Comparison of ENCODE assay signal across 11 cellular contexts in the genomic region with DNA sequence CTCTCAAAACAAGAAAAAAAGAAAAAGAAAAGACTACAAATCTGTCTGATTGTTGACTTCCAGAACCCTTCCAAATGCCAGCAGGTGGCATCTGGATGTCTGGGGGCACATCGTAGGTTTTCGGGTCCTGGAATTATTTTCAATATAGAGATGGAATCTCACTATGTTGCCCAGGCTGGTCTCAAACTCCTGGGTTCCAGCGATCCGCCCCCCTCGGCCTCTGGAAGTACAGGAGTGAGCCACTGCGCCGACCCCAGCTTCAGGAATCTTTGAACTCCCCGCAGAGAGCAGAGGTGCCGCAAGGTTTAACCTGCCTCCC. TPM values are rescaled to one million over a fixed set of nuclear protein-coding genes. Genes with fewer than 3 reads are reported as not detected.
A peak's percentile ranks its signal among the peaks of the same experiment; 100 is the strongest.
DNase-seq lines count a peak whose midpoint lies in the region; TF ChIP-seq lines count a peak whose summit lies in the region.
"Had no signal": no experiment of that assay in that cellular context is flagged by ENCODE, and none has a peak within 500 bp of the region (broad histone marks: within the 10 kb centered on the region; RNA-seq: fewer than 3 reads in every experiment).

No MANE protein-coding gene starts in this region.

- H3K27ac Mint-ChIP-seq in CD8-positive, alpha-beta memory T cell = peak overlapping the region in 1 of 8 donors; percentile 12
- H3K27ac Mint-ChIP-seq in neural progenitor cell (no peak overlapping the region), glutamatergic neuron (ENCODE audit: unreplicated experiment) (no peak overlapping the region)
- H3K27ac Mint-ChIP-seq: activated CD4-positive, alpha-beta memory T cell treated with anti-CD3 and anti-CD28 coated beads for 36 hours; natural killer cell had no signal

- no peaks in the 10 kb centered on the region for H3F3A ChIP-seq in neural progenitor cell (ENCODE audit: low read depth)

- DNase-seq in CD8-positive, alpha-beta memory T cell = no peak
- DNase-seq in NT2/D1 (ENCODE audit: low read depth, low spot score) = no peak
- DNase-seq in dedifferentiated amniotic fluid mesenchymal stem cell (ENCODE audit: extremely low spot score) = peak; percentile 8
- peak; percentile 7 for DNase-seq in neural progenitor cell (ENCODE audit: low spot score)
- DNase-seq in globus pallidus (ENCODE audit: low spot score) = no peak
- no peak for DNase-seq in T1000 (lab: John Stamatoyannopoulos, UW)
- DNase-seq in DMS 273 (lab: John Stamatoyannopoulos, UW; ENCODE audit: unreplicated experiment) = no peak
- DNase-seq in glutamatergic neuron = no peak
- DNase-seq: activated CD4-positive, alpha-beta memory T cell treated with anti-CD3 and anti-CD28 coated beads for 36 hours; natural killer cell had no signal

- no peaks in the 10 kb centered on the region for H3K9me3 ChIP-seq in CD8-positive, alpha-beta memory T cell (ENCODE audit: low read length)
- no peaks in the 10 kb centered on the region for H3K9me3 ChIP-seq in NT2/D1 (ENCODE audit: insufficient read depth, low read length)
- no peaks in the 10 kb centered on the region for H3K9me3 ChIP-seq in neural progenitor cell (ENCODE audit: low read depth)

- H2AFZ ChIP-seq in neural progenitor cell (replicated peaks) = no peak overlapping the region

- no peaks in the 10 kb centered on the region for H3K79me2 ChIP-seq in neural progenitor cell (ENCODE audit: low read depth)

- no peaks in the 10 kb centered on the region for H3K36me3 ChIP-seq in CD8-positive, alpha-beta memory T cell (ENCODE audit: insufficient read depth, low read length)
- H3K36me3 ChIP-seq in NT2/D1 (ENCODE audit: insufficient read depth, insufficient read length, low read length) (no peaks in the 10 kb centered on the region), neural progenitor cell (no peaks in the 10 kb centered on the region)

- H3K9me3 Mint-ChIP-seq in CD8-positive, alpha-beta memory T cell = no peaks in the 10 kb centered on the region
- H3K9me3 Mint-ChIP-seq in neural progenitor cell (no peaks in the 10 kb centered on the region), glutamatergic neuron (ENCODE audit: unreplicated experiment) (no peaks in the 10 kb centered on the region)
- H3K9me3 Mint-ChIP-seq: activated CD4-positive, alpha-beta memory T cell treated with anti-CD3 and anti-CD28 coated beads for 36 hours; natural killer cell had no signal

- peaks cover 0 to 2% (median 0%) of the 10 kb centered on the region in 3 donors for H3K36me3 Mint-ChIP-seq in CD8-positive, alpha-beta memory T cell
- H3K36me3 Mint-ChIP-seq in neural progenitor cell = no peaks in the 10 kb centered on the region
- H3K36me3 Mint-ChIP-seq in glutamatergic neuron (ENCODE audit: unreplicated experiment) = no peaks in the 10 kb centered on the region
- H3K36me3 Mint-ChIP-seq: activated CD4-positive, alpha-beta memory T cell treated with anti-CD3 and anti-CD28 coated beads for 36 hours; natural killer cell had no signal

- no peaks in the 10 kb centered on the region for H3K27me3 ChIP-seq in CD8-positive, alpha-beta memory T cell (ENCODE audit: insufficient read depth, low read length, poor library complexity, severe bottlenecking)
- H3K27me3 ChIP-seq in NT2/D1 (ENCODE audit: insufficient read depth, insufficient read length) = peaks cover 26% of the 10 kb centered on the region
- peaks cover 48% of the 10 kb centered on the region for H3K27me3 ChIP-seq in neural progenitor cell

- H3K4me1 ChIP-seq in CD8-positive, alpha-beta memory T cell (ENCODE audit: insufficient read depth, low read length) = peaks cover 47% of the 10 kb centered on the region
- H3K4me1 ChIP-seq in NT2/D1 (ENCODE audit: insufficient read depth, insufficient read length) = no peaks in the 10 kb centered on the region
- H3K4me1 ChIP-seq in neural progenitor cell = no peaks in the 10 kb centered on the region

- peaks cover 35 to 57% (median 36%) of the 10 kb centered on the region in 3 donors for H3K4me1 Mint-ChIP-seq in CD8-positive, alpha-beta memory T cell
- H3K4me1 Mint-ChIP-seq in neural progenitor cell = peaks cover 13% of the 10 kb centered on the region
- peaks cover 4% of the 10 kb centered on the region for H3K4me1 Mint-ChIP-seq in glutamatergic neuron (ENCODE audit: low read depth, unreplicated experiment)

- peak overlapping the region in 5 of 7 donors; percentile 41 to 54 (median 47) for H3K4me3 Mint-ChIP-seq in CD8-positive, alpha-beta memory T cell
- H3K4me3 Mint-ChIP-seq in neural progenitor cell (no peak overlapping the region), glutamatergic neuron (ENCODE audit: unreplicated experiment) (no peak overlapping the region)
- H3K4me3 Mint-ChIP-seq: activated CD4-positive, alpha-beta memory T cell treated with anti-CD3 and anti-CD28 coated beads for 36 hours had no signal

- peak overlapping the region; percentile 76 for H3K9ac ChIP-seq in NT2/D1 (ENCODE audit: insufficient read length, low read depth)
- H3K9ac ChIP-seq in neural progenitor cell = no peak overlapping the region

- no peaks in the 10 kb centered on the region for H4K20me1 ChIP-seq in neural progenitor cell (ENCODE audit: low read depth)

- no peak overlapping the region for H3K27ac ChIP-seq in CD8-positive, alpha-beta memory T cell (ENCODE audit: low read depth, low read length)
- no peak overlapping the region for H3K27ac ChIP-seq in neural progenitor cell

- H3K4me2 ChIP-seq in neural progenitor cell = peak overlapping the region; percentile 79

- CTCF ChIA-PET in CD8-positive, alpha-beta memory T cell (lab: Charles Lee) = interaction anchor here (1.5 kb wide), 1 partner anchor 65 kb away, joined by 6 read pairs; a partner anchor contains a TSS

- H3K4me3 ChIP-seq in CD8-positive, alpha-beta memory T cell (ENCODE audit: low read length) = no peak overlapping the region
- H3K4me3 ChIP-seq in NT2/D1 (ENCODE audit: insufficient read length, low read depth) (peak overlapping the region; percentile 64), neural progenitor cell (no peak overlapping the region)

- TF ChIP-seq CTCF in neural progenitor cell (IDR thresholded peaks at IDR 0.05) (no peak), glutamatergic neuron (IDR thresholded peaks at IDR 0.05; ENCODE audit: partially characterized antibody, unreplicated experiment) (no peak)

- peaks cover 0 to 11% of the 10 kb centered on the region in 2 donors for H3K27me3 Mint-ChIP-seq in CD8-positive, alpha-beta memory T cell
- peaks cover 29% of the 10 kb centered on the region for H3K27me3 Mint-ChIP-seq in neural progenitor cell (ENCODE audit: insufficient read depth, low read depth)
- peaks cover 11% of the 10 kb centered on the region for H3K27me3 Mint-ChIP-seq in glutamatergic neuron (ENCODE audit: unreplicated experiment)

- POLR2A ChIA-PET in CD8-positive, alpha-beta memory T cell (lab: Charles Lee) = interaction anchor here (0.6 kb wide), 1 partner anchor 153 kb away, joined by 4 read pairs; no protein-coding TSS in a partner anchor

RNA-seq across cellular contexts. Expression of a gene that starts 0.6 kb away (rescaled TPM):
- total RNA-seq in CD8-positive, alpha-beta memory T cell = not detected
- polyA plus RNA-seq in CD8-positive, alpha-beta memory T cell = not detected
- total RNA-seq in neural progenitor cell (ENCODE audit: low replicate concordance) (not detected in 2 replicates), glutamatergic neuron (ENCODE audit: unreplicated experiment) (not detected)
- total RNA-seq: natural killer cell had no signal

RNA-seq across cellular contexts. Expression of a gene that starts 26.9 kb away (rescaled TPM):
- total RNA-seq in CD8-positive, alpha-beta memory T cell = 1 to 10 TPM; 1.8 to 2.9 TPM
- 2.6 TPM for polyA plus RNA-seq in CD8-positive, alpha-beta memory T cell
- total RNA-seq in neural progenitor cell (ENCODE audit: low replicate concordance) (0.37 TPM in 1 of 2 replicates, not detected in the other), glutamatergic neuron (ENCODE audit: unreplicated experiment) (not detected)
- total RNA-seq: kidney epithelial cell had no signal

RNA-seq across cellular contexts. Expression of a gene that starts 43.1 kb away (rescaled TPM):
- 10 to 100 TPM; 37.7 to 38.7 TPM for total RNA-seq in CD8-positive, alpha-beta memory T cell
- polyA plus RNA-seq in CD8-positive, alpha-beta memory T cell = 23.0 TPM
- total RNA-seq in neural progenitor cell (ENCODE audit: low replicate concordance) (15.5 and 29.8 TPM in 2 replicates), glutamatergic neuron (ENCODE audit: unreplicated experiment) (45.2 TPM)

RNA-seq across cellular contexts. Expression of a gene that starts 53.4 kb away (rescaled TPM):
- total RNA-seq in CD8-positive, alpha-beta memory T cell = 100 to 1,000 TPM; 119 to 125 TPM
- polyA plus RNA-seq in CD8-positive, alpha-beta memory T cell = 84.0 TPM
- total RNA-seq in neural progenitor cell (ENCODE audit: low replicate concordance) (3.4 and 3.9 TPM in 2 replicates), glutamatergic neuron (ENCODE audit: unreplicated experiment) (1.3 TPM)

Comparison
In these comparisons a context has a peak if more than half of its experiments do, and no peak if none do; other contexts are left out.
1. DNase-seq: peak in dedifferentiated amniotic fluid mesenchymal stem cell (single experiment) and neural progenitor cell (single experiment); none in CD8-positive, alpha-beta memory T cell (0 of 5), NT2/D1 (single experiment), globus pallidus (single experiment), T1000 (single experiment), DMS 273 (single experiment) and glutamatergic neuron (single experiment).
2. H3K4me3 Mint-ChIP-seq: peak in CD8-positive, alpha-beta memory T cell (5 of 7); none in neural progenitor cell (single experiment) and glutamatergic neuron (single experiment).